13 cellular contexts compared by ENCODE assay signal in the genomic region with DNA sequence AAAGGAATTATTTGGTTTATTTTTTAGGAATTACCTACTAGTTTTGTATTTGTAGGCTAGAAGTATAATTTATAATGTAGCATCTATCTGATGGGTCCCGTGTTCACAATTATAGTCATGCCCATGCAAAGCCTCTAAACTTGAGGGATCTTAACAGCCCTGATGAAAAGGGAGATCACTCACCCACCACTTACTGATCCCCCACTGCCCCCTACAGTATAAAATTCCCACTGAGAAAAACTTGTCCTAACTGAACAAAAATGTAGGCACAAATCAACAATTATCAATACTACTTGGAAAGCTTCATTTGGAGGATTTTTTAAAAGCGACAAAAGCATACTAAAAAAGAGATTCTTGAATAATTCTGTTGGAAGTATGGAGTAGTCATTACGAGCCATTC. TPM values are rescaled to one million over a fixed set of nuclear protein-coding genes. Genes with fewer than 3 reads are reported as not detected.
DNase-seq lines count a peak whose midpoint lies in the region; ATAC-seq, FAIRE-seq and TF ChIP-seq lines count a peak whose summit lies in the region.
"Had no signal": no experiment of that assay in that cellular context is flagged by ENCODE, and none has a peak within 500 bp of the region (broad histone marks: within the 10 kb centered on the region; RNA-seq: fewer than 3 reads in every experiment).

No MANE protein-coding gene starts in this region.

- no peak overlapping the region for H3K9ac ChIP-seq in IMR-90 (ENCODE audit: low read depth, low read length)

- no peak for DNase-seq in D721Med (ENCODE audit: insufficient read length, low spot score)
- DNase-seq in IMR-90 = no peak
- no peak for DNase-seq in astrocyte of the cerebellum (ENCODE audit: low read depth)
- DNase-seq in kidney epithelial cell (ENCODE audit: low read depth) = no peak
- no peak for DNase-seq in middle frontal gyrus (ENCODE audit: extremely low spot score, low spot score)
- DNase-seq in NCI-H1092 (lab: John Stamatoyannopoulos, UW) = no peak
- no peak for DNase-seq in pons (ENCODE audit: low spot score)
- DNase-seq: activated CD4-positive, alpha-beta T cell treated with anti-CD3 and anti-CD28 coated beads for 36 hours; activated naive CD4-positive, alpha-beta T cell treated with Interleukin-2 at 50 U/mL for 16 hours; NCI-H187 had no signal

- no peak overlapping the region for H4K8ac ChIP-seq in IMR-90 (ENCODE audit: low read depth in 2 of 2, low read length in 2 of 2)

- no peak for TF ChIP-seq POLR2A in IMR-90 (IDR thresholded peaks at IDR 0.05; ENCODE audit: low read depth, low read length)

- peak; percentile 5 for TF ChIP-seq CTCF in D721Med (IDR thresholded peaks at IDR 0.05; ENCODE audit: insufficient read depth, missing control alignments)
- peak; percentile 10; the same call in 1 of the 2 replicates for TF ChIP-seq CTCF in IMR-90 (conservative IDR thresholded peaks at IDR 0.05; ENCODE audit: low read depth, low read length)
- TF ChIP-seq CTCF in astrocyte of the cerebellum (IDR thresholded peaks at IDR 0.05; ENCODE audit: low read depth, low read length, missing control alignments) = peak; percentile 34
- TF ChIP-seq CTCF in kidney epithelial cell (IDR thresholded peaks at IDR 0.05; ENCODE audit: insufficient read depth, low read length, poor library complexity, severe bottlenecking) = peak; percentile 37

- no peak overlapping the region for H3K14ac ChIP-seq in IMR-90 (replicated peaks; ENCODE audit: low read depth, low read length)

- H3K9me3 ChIP-seq in IMR-90 (ENCODE audit: control insufficient read depth, insufficient read depth, low read length) = no peaks in the 10 kb centered on the region

- dilution Hi-C loops in IMR-90 (cut with HindIII; ENCODE audit: low sequenced_read_pairs, unreplicated experiment) = no loop called here

- H4K5ac ChIP-seq in IMR-90 (ENCODE audit: low read depth, low read length) = no peak overlapping the region

- POLR2A ChIA-PET in IMR-90 (lab: Charles Lee; ENCODE audit: unreplicated experiment) = no interaction called here

- H2BK5ac ChIP-seq in IMR-90 (ENCODE audit: low read depth, low read length, poor library complexity, severe bottlenecking) = no peak overlapping the region

- CTCF ChIA-PET in IMR-90 (lab: Yijun Ruan, JAX) = no interaction called here

- H2AK5ac ChIP-seq in IMR-90 (ENCODE audit: low read depth, low read length) = no peak overlapping the region

- in situ Hi-C loops in IMR-90 (cut with MboI; ENCODE audit: low sequenced_read_pairs) (loop anchor here (10.0 kb wide), 1 partner anchor 205 kb away; no protein-coding TSS in a partner anchor), astrocyte of the cerebellum (cut with HindIII; ENCODE audit: low sequenced_read_pairs) (no loop called here)

- no peak overlapping the region for H2BK120ac ChIP-seq in IMR-90 (ENCODE audit: low read depth, low read length)

- no peaks in the 10 kb centered on the region for H4K20me1 ChIP-seq in IMR-90 (ENCODE audit: insufficient read depth, low read length)

- no peak overlapping the region for H3K4me2 ChIP-seq in IMR-90 (ENCODE audit: low read depth, low read length)

- no peak overlapping the region for H3K23ac ChIP-seq in IMR-90 (ENCODE audit: low read depth, low read length)

- H2BK15ac ChIP-seq in IMR-90 (ENCODE audit: low read depth, low read length) = no peak overlapping the region

- no peaks in the 10 kb centered on the region for H3K36me3 ChIP-seq in IMR-90 (ENCODE audit: control insufficient read depth, insufficient read depth, low read length)
- H3K36me3 ChIP-seq in kidney epithelial cell (ENCODE audit: control insufficient read depth, insufficient read depth, low read length) = no peaks in the 10 kb centered on the region

- H3K27me3 ChIP-seq in IMR-90 (ENCODE audit: control insufficient read depth, insufficient read depth, low read length) (peaks cover 14% of the 10 kb centered on the region), kidney epithelial cell (ENCODE audit: control insufficient read depth, insufficient read depth, low read length) (peaks cover 3% of the 10 kb centered on the region)

- ATAC-seq in IMR-90 (ENCODE audit: low read depth) (no peak), GM18861 (IDR thresholded peaks at IDR 0.05; ENCODE audit: unreplicated experiment) (no peak)
- ATAC-seq: activated CD4-positive, alpha-beta T cell treated with anti-CD3 and anti-CD28 coated beads for 36 hours; Right ventricle myocardium inferior; stimulated activated effector memory CD8-positive, alpha-beta T cell treated with anti-CD3 and anti-CD28 coated beads, Interleukin-12 subunit alpha, Interleukin-12 subunit beta, amount 100 ng/mL, for 72 hours had no signal

- H3K4me3 ChIP-seq in IMR-90 (ENCODE audit: insufficient read depth, low read depth, low read length) (no peak overlapping the region), astrocyte of the cerebellum (ENCODE audit: low read depth, low read length) (no peak overlapping the region), kidney epithelial cell (ENCODE audit: low read depth, low read length) (no peak overlapping the region)

- no peak overlapping the region for H3K4ac ChIP-seq in IMR-90 (ENCODE audit: low read depth, low read length)

- H3K4me1 ChIP-seq in IMR-90 (ENCODE audit: control insufficient read depth, insufficient read depth, low read length) = no peaks in the 10 kb centered on the region

- intact Hi-C loops in IMR-90 (cut with micrococcal nuclease) = no loop called here

- no peak for FAIRE-seq in D721Med (lab: Jason Lieb, UNC)

- no TSS peak for BruUV-seq in IMR-90 (replicated peaks; lab: Mats Ljungman, UMichigan)

- H3K56ac ChIP-seq in IMR-90 (ENCODE audit: extremely low read depth, insufficient read depth, low read length) = no peak overlapping the region

- no peak overlapping the region for H2AK9ac ChIP-seq in IMR-90 (replicated peaks; ENCODE audit: low read depth, low read length, poor library complexity)

- no peak overlapping the region for H4K91ac ChIP-seq in IMR-90 (ENCODE audit: insufficient read depth, low read depth, low read length)

- WGBS in IMR-90 (ENCODE audit: extremely low coverage in 2 of 2, insufficient read length in 1 of 2), 2 experiments = no CpG with 5 or more reads among the region's 3 CpGs

- no peak overlapping the region for H2AFZ ChIP-seq in IMR-90 (replicated peaks; ENCODE audit: low read length, poor library complexity)

- no peaks in the 10 kb centered on the region for H3K79me1 ChIP-seq in IMR-90 (ENCODE audit: low read depth in 1 of 2, low read length in 2 of 2)

- H3K27ac ChIP-seq in IMR-90 (ENCODE audit: insufficient read depth, low read length) = no peak overlapping the region

- H3K18ac ChIP-seq in IMR-90 (ENCODE audit: low read depth, low read length) = no peak overlapping the region

- no peaks in the 10 kb centered on the region for H3K9me1 ChIP-seq in IMR-90 (ENCODE audit: insufficient read depth, low read length)

- H2BK20ac ChIP-seq in IMR-90 (ENCODE audit: low read depth, low read length) = no peak overlapping the region

- TF ChIP-seq RAD21 in IMR-90 (IDR thresholded peaks at IDR 0.05; ENCODE audit: low read length) = peak; percentile 12; the same call in 1 of the 2 replicates

TF ChIP-seq in IMR-90, 13 proteins besides CTCF, POLR2A, EP300 and RAD21:
- TF ChIP-seq SMC3 (IDR thresholded peaks at IDR 0.05; ENCODE audit: low read depth, low read length) = no peak
- no peak for TF ChIP-seq BHLHE40 (IDR thresholded peaks at IDR 0.05; ENCODE audit: low read depth, low read length)
- TF ChIP-seq RCOR1 (IDR thresholded peaks at IDR 0.05; ENCODE audit: insufficient replicate concordance, low read length) = no peak
- TF ChIP-seq ELK1 (IDR thresholded peaks at IDR 0.05; ENCODE audit: borderline replicate concordance, low read depth, low read length) = no peak
TF ChIP-seq in IMR-90: peak in this region for 0.

RNA-seq across cellular contexts. Expression of gene WIF1, which starts 21.0 kb away (rescaled TPM):
- total RNA-seq in IMR-90 (2012; rRNA removed) (not detected in 2 replicates), kidney epithelial cell (not detected in 2 replicates)
- not detected in 2 replicates for polyA plus RNA-seq in IMR-90 (2012; rRNA removed)
- not detected in 2 replicates for polyA plus RNA-seq in IMR-90 (2012; cell fraction: cytosol; rRNA removed)
- polyA plus RNA-seq in IMR-90 (2012; cell fraction: nucleus; rRNA removed; ENCODE audit: low replicate concordance) = not detected in 2 replicates
- total RNA-seq: activated CD4-positive, alpha-beta T cell treated with anti-CD3 and anti-CD28 coated beads for 36 hours had no signal
